ENCODE assay signal across 22 cellular contexts in the genomic region with DNA sequence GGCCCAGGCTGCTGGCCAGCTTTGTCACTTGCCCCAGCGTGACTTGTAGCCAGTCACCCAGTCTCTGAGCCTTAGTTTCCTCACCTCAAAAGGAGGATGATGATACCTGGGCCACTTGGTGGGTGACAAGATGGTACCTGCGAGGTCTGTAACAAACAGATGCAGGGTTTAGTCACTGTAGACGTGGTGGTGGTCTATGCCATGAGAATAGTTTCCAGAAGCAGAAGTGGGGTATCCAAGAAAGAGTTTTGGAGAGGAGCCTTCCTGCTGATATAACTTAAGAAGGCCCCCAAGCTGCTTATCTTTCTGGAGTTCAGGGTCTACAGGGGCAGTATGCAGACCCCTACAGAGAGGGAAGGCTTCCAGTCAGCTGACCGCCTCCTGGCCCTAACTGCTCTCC. TPM values are rescaled to one million over a fixed set of nuclear protein-coding genes. Genes with fewer than 3 reads are reported as not detected.
DNase-seq lines count a peak whose midpoint lies in the region; ATAC-seq, FAIRE-seq and TF ChIP-seq lines count a peak whose summit lies in the region.
"Had no signal": no experiment of that assay in that cellular context is flagged by ENCODE, and none has a peak within 500 bp of the region (broad histone marks: within the 10 kb centered on the region; RNA-seq: fewer than 3 reads in every experiment).

No MANE protein-coding gene starts in this region.

- H2AFZ ChIP-seq in fibroblast of lung (ENCODE audit: low read length) = no peak overlapping the region

- no peaks in the 10 kb centered on the region for H4K20me1 ChIP-seq in fibroblast of lung (ENCODE audit: control insufficient read depth, extremely low read depth, insufficient read depth, low read length)

- 65 to 73% methylated on average over 4 of the region's 4 CpGs for WGBS in pancreas, 2 donors

- ATAC-seq in pancreas = no peak
- ATAC-seq: Right ventricle myocardium inferior had no signal

- peaks cover 68% of the 10 kb centered on the region for H3K79me2 ChIP-seq in fibroblast of lung (ENCODE audit: control insufficient read depth, insufficient read depth, low read length)

- DNase-seq in fibroblast of lung (ENCODE audit: low read depth in 2 of 2) = no peak
- peak; percentile 10 for DNase-seq in ureter (ENCODE audit: low spot score)
- DNase-seq in cerebellar nuclear complex (lab: John Stamatoyannopoulos, UW) = no peak
- no peak for DNase-seq in stimulated activated CD4-positive, alpha-beta T cell treated with anti-CD3 and anti-CD28 coated beads, Interleukin-4, amount 100 ng/mL, for 4 hours
- DNase-seq in pancreas = no peak
- DNase-seq: CD8-positive, alpha-beta memory T cell; NCI-H1417 treated with DMSO at 0.1 percent for 48 hours; NCI-H2029; NCI-H446; NCI-H748 treated with DMSO at 0.1 percent for 48 hours; NK-92 treated with Interleukin-12 subunit alpha and Interleukin-12 subunit beta, amount 100 ng/mL, for 24 hours had no signal

- H3K9ac ChIP-seq in fibroblast of lung (ENCODE audit: insufficient read depth, low read length) (no peak overlapping the region), muscle layer of colon (ENCODE audit: low read length) (peak overlapping the region; percentile 55)
- H3K9ac ChIP-seq: BLaER1 treated with 17β-estradiol and CSF1 and Interleukin-3, amounts not matched to agents 10 nM and 100 nM; KMS-11 had no signal

- H3K4me2 ChIP-seq in fibroblast of lung (ENCODE audit: extremely low read depth, insufficient read depth, low read length) = peak overlapping the region; percentile 82
- H3K4me2 ChIP-seq: BLaER1 treated with 17β-estradiol and CSF1 and Interleukin-3, amounts not matched to agents 10 nM and 100 nM; KMS-11 had no signal

- peak overlapping the region; percentile 85 for H3K27ac ChIP-seq in fibroblast of lung (ENCODE audit: insufficient read depth, low read length)
- H3K27ac ChIP-seq in muscle layer of colon (ENCODE audit: low read depth, low read length) = peak overlapping the region; percentile 67
- H3K27ac ChIP-seq in pancreas = no peak overlapping the region
- H3K27ac ChIP-seq: BLaER1 treated with 17β-estradiol and CSF1 and Interleukin-3, amounts not matched to agents 10 nM and 100 nM; KMS-11; SK-N-MC had no signal

- H3K4me3 ChIP-seq in WI38 (ENCODE audit: low read depth, low read length) = peak overlapping the region; percentile 68
- peak overlapping the region in 3 of 4 experiments; percentile 11 to 99 (median 46) for H3K4me3 ChIP-seq in fibroblast of lung (replicated peaks in 1 of 4; ENCODE audit: control extremely low read depth in 1 of 4, insufficient read depth in 1 of 4, low read depth in 3 of 4, low read length in 4 of 4)
- H3K4me3 ChIP-seq in muscle layer of colon (ENCODE audit: low read depth in 1 of 2, low read length in 2 of 2) = peak overlapping the region in 1 of 2 donors; percentile 52
- no peak overlapping the region for H3K4me3 ChIP-seq in pancreas
- H3K4me3 ChIP-seq: BLaER1 treated with 17β-estradiol and CSF1 and Interleukin-3, amounts not matched to agents 10 nM and 100 nM; SK-N-MC had no signal

- TF ChIP-seq CTCF in WI38 (IDR thresholded peaks at IDR 0.05; ENCODE audit: low read depth, low read length) = no peak
- TF ChIP-seq CTCF in fibroblast of lung (conservative IDR thresholded peaks at IDR 0.05 in 1 of 2, IDR thresholded peaks at IDR 0.05 in 1 of 2; ENCODE audit: low read depth in 1 of 2, low read length in 2 of 2) = no peak
- no peak for TF ChIP-seq CTCF in pancreas (IDR thresholded peaks at IDR 0.05)

- no peak for FAIRE-seq in pancreas (lab: Jason Lieb, UNC)
- FAIRE-seq: D721Med, GM12892, H54, RCC 7860 had no signal

- intact Hi-C loops in pancreas (cut with DNase I) = loop anchor here in 2 of 3 donors (5.0 to 10.0 kb wide), 2 partner anchors 592 to 664 kb away; no protein-coding TSS in a partner anchor

- H3K27me3 ChIP-seq in fibroblast of lung (ENCODE audit: control insufficient read depth, insufficient read depth, low read length) (no peaks in the 10 kb centered on the region), muscle layer of colon (ENCODE audit: control insufficient read depth in 1 of 2, insufficient read depth in 2 of 2, low read length in 2 of 2) (peaks cover 0 to 36% of the 10 kb centered on the region in 2 donors), pancreas (peaks cover 0 to 34% (median 13%) of the 10 kb centered on the region in 4 donors)

- peaks cover 16% of the 10 kb centered on the region for H3K4me1 ChIP-seq in fibroblast of lung (ENCODE audit: control insufficient read depth, extremely low read depth, insufficient read depth, low read length)
- H3K4me1 ChIP-seq in muscle layer of colon (ENCODE audit: insufficient read depth, low read length) = peaks cover 12% of the 10 kb centered on the region
- H3K4me1 ChIP-seq in pancreas = peaks cover 0 to 9% (median 4%) of the 10 kb centered on the region in 3 donors

- H3K9me3 ChIP-seq in fibroblast of lung (ENCODE audit: control insufficient read depth, insufficient read depth, low read depth, low read length) = no peaks in the 10 kb centered on the region
- no peaks in the 10 kb centered on the region for H3K9me3 ChIP-seq in muscle layer of colon (ENCODE audit: low read length)
- H3K9me3 ChIP-seq in pancreas = no peaks in the 10 kb centered on the region

- H3K36me3 ChIP-seq in fibroblast of lung (ENCODE audit: control insufficient read depth, insufficient read depth, low read length) = no peaks in the 10 kb centered on the region
- no peaks in the 10 kb centered on the region for H3K36me3 ChIP-seq in muscle layer of colon (ENCODE audit: insufficient read depth, low read length)
- H3K36me3 ChIP-seq in pancreas = no peaks in the 10 kb centered on the region
- H3K36me3 ChIP-seq: BLaER1 treated with 17β-estradiol and CSF1 and Interleukin-3, amounts not matched to agents 10 nM and 100 nM had no signal

RNA-seq across cellular contexts. Expression of gene FOXF2, which starts 3.1 kb away (rescaled TPM):
- 29.3 and 32.9 TPM in 2 replicates for total RNA-seq in fibroblast of lung
- 42.5 and 51.7 TPM in 2 replicates for polyA plus RNA-seq in fibroblast of lung
- polyA plus RNA-seq in fibroblast of lung (2012) = 43.8 and 52.1 TPM in 2 replicates
- polyA minus RNA-seq in fibroblast of lung (ENCODE audit: low replicate concordance) = 51.3 and 72.9 TPM in 2 replicates
- 3.4 TPM for total RNA-seq in ureter
- total RNA-seq in pancreas = under 1 TPM; 0.12 to 0.90 (median 0.35) TPM
- under 1 TPM; 0.23 to 0.82 TPM for polyA plus RNA-seq in pancreas
- total RNA-seq: CD8-positive, alpha-beta memory T cell; OCI-LY7 had no signal
- polyA plus RNA-seq: CD8-positive, alpha-beta memory T cell had no signal

Comparison
In these comparisons a context has a peak if more than half of its experiments do, and no peak if none do; other contexts are left out.
1. H3K4me3 ChIP-seq: peak in WI38 (single experiment) and fibroblast of lung (3 of 4); none in pancreas (0 of 4).
2. H3K27ac ChIP-seq: peak in fibroblast of lung (single experiment) and muscle layer of colon (single experiment); none in pancreas (0 of 4).